ENCODE assay signal across 1 cellular context in the genomic region with DNA sequence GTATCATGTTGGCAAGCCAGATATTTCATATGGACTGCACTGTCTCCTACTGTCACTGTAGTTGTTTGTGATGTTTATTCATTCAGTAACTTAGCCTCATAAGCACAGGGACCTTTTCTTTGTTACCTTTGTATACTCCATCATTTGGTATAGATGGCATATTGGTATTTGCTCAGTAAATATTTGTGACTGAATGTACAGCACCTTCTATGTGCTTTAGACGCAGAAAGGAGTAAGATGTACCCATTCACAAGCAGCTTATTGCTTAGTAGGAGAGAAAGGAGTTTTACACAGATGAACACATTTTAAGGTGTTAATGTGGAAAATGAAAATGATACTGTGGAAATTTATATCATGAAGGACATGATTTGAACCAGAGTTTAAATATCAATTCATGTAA.
TF ChIP-seq lines count a peak whose summit lies in the region.

No MANE protein-coding gene starts in this region.

TF ChIP-seq in SK-N-SH, 30 proteins besides CTCF, POLR2A, EP300 and RAD21 (continued from another document):
- TF ChIP-seq EZH2phosphoT487 (IDR thresholded peaks at IDR 0.05; ENCODE audit: borderline replicate concordance, low read depth) (no peak), MEF2A (IDR thresholded peaks at IDR 0.05; ENCODE audit: borderline replicate concordance, low read depth) (no peak)
